8 cellular contexts compared by ENCODE assay signal in the genomic region with DNA sequence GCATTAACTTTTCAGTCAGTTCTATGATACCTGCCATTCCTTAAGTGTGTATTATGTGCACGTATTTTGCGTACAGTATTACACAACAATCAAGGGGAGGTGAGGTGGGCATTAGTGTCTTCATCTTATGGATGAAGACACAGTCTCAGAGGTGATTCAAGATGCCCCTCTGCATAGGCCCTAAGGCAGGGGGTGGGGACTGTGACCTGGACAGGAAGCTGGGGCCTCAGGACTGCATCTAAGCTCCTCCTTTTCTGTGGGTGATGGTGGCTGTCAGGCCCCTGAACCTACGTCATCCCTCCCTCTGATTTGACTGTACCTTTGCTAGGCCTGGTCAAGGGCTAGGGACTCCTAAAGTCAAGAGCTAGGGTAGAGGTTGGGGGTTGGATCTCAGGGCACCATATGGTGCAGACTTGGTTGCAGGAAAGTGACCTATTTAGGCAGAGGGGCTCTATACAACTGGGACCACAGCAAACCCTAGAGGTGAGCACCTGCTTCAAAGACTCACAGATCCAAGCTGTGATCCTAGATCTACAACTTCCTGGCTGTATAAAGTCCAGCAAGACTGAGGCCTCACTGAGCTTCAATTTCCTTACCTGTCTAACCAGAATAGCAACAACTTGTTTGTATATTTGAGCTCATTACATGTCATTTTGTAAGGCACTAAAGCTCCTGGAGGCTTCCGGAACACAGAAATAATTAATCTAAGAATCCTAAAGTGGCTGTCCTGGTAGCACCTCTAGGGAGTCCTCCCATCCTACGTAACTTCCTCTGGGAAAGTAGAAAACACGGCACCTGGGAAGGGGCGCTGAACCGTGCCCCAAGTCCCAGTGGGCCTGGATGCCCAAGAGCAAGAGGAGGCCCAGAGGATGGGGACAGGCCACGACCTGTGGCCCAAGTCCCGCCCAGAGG. TPM values are rescaled to one million over a fixed set of nuclear protein-coding genes. Genes with fewer than 3 reads are reported as not detected.
DNase-seq lines count a peak whose midpoint lies in the region; ATAC-seq and TF ChIP-seq lines count a peak whose summit lies in the region.

No MANE protein-coding gene starts in this region.

- peaks cover 2% of the 10 kb centered on the region in 3 donors for H3K27me3 Mint-ChIP-seq in CD14-positive monocyte (ENCODE audit: low read depth in 3 of 3)

- intact Hi-C loops in CD14-positive monocyte (cut with micrococcal nuclease), result no loop called here

- H3K9me3 Mint-ChIP-seq in CD14-positive monocyte, result no peaks in the 10 kb centered on the region
- no peaks in the 10 kb centered on the region for H3K9me3 Mint-ChIP-seq in activated naive CD4-positive, alpha-beta T cell treated with anti-CD3 and anti-CD28 coated beads, Interleukin-2, amount 50 U/mL, for 72 hours

- peak overlapping the region; percentile 93 to 97 for H3K4me3 Mint-ChIP-seq in CD14-positive monocyte

- no peak for DNase-seq in CD14-positive monocyte (ENCODE audit: low spot score)
- peak in 1 of 2 donors; percentile 28 for DNase-seq in activated naive CD4-positive, alpha-beta T cell treated with anti-CD3 and anti-CD28 coated beads, Interleukin-2, amount 50 U/mL, for 72 hours (ENCODE audit: low spot score in 2 of 2)
- no peak for DNase-seq in kidney epithelial cell (ENCODE audit: low read depth)
- DNase-seq in COLO829 (ENCODE audit: low spot score), result no peak
- DNase-seq in ureter (ENCODE audit: low spot score), result no peak

- H3K27me3 ChIP-seq in kidney epithelial cell (ENCODE audit: control insufficient read depth, insufficient read depth, low read length), result no peaks in the 10 kb centered on the region

- no peaks in the 10 kb centered on the region for H3K36me3 Mint-ChIP-seq in CD14-positive monocyte
- H3K36me3 Mint-ChIP-seq in activated naive CD4-positive, alpha-beta T cell treated with anti-CD3 and anti-CD28 coated beads, Interleukin-2, amount 50 U/mL, for 72 hours, result peaks cover 20 to 22% of the 10 kb centered on the region in 2 donors

- no peaks in the 10 kb centered on the region for H3K36me3 ChIP-seq in kidney epithelial cell (ENCODE audit: control insufficient read depth, insufficient read depth, low read length)

- H3K27ac Mint-ChIP-seq in CD14-positive monocyte, result peak overlapping the region; percentile 71 to 91 (median 84)
- H3K27ac Mint-ChIP-seq in activated naive CD4-positive, alpha-beta T cell treated with anti-CD3 and anti-CD28 coated beads, Interleukin-2, amount 50 U/mL, for 72 hours, result peak overlapping the region; percentile 86 to 99

- peak overlapping the region; percentile 57 for H3K27ac ChIP-seq in temporal lobe (ENCODE audit: low read depth, low read length)

- peak overlapping the region; percentile 92 for H3K4me3 ChIP-seq in kidney epithelial cell (ENCODE audit: low read depth, low read length)

- TF ChIP-seq CTCF in CD14-positive monocyte (IDR thresholded peaks at IDR 0.05) (no peak), kidney epithelial cell (IDR thresholded peaks at IDR 0.05; ENCODE audit: insufficient read depth, low read length, poor library complexity, severe bottlenecking) (no peak)

- peak; percentile 46 for ATAC-seq in GM19043 (IDR thresholded peaks at IDR 0.05; ENCODE audit: low read depth, unreplicated experiment)
- ATAC-seq in HG03521 (IDR thresholded peaks at IDR 0.05; ENCODE audit: unreplicated experiment), result peak; percentile 37
- peak in 1 of 2 donors; percentile 13 for ATAC-seq in activated naive CD4-positive, alpha-beta T cell treated with anti-CD3 and anti-CD28 coated beads, Interleukin-2, amount 50 U/mL, for 72 hours

- H3K4me1 Mint-ChIP-seq in CD14-positive monocyte, result peaks cover 39% of the 10 kb centered on the region

RNA-seq across cellular contexts. Expression of gene HK1, which starts 39.1 kb away (rescaled TPM):
- 100 to 1,000 TPM; 125 to 146 TPM for polyA plus RNA-seq in CD14-positive monocyte
- total RNA-seq in activated naive CD4-positive, alpha-beta T cell treated with anti-CD3 and anti-CD28 coated beads, Interleukin-2, amount 50 U/mL, for 72 hours, result 100 to 1,000 TPM; 157 to 235 TPM
- 81.7 and 83.0 TPM in 2 replicates for total RNA-seq in kidney epithelial cell
- total RNA-seq in temporal lobe, result 86.8 TPM
- total RNA-seq in ureter, result 139 TPM
